ENCODE assay signal across 8 cellular contexts in the genomic region with DNA sequence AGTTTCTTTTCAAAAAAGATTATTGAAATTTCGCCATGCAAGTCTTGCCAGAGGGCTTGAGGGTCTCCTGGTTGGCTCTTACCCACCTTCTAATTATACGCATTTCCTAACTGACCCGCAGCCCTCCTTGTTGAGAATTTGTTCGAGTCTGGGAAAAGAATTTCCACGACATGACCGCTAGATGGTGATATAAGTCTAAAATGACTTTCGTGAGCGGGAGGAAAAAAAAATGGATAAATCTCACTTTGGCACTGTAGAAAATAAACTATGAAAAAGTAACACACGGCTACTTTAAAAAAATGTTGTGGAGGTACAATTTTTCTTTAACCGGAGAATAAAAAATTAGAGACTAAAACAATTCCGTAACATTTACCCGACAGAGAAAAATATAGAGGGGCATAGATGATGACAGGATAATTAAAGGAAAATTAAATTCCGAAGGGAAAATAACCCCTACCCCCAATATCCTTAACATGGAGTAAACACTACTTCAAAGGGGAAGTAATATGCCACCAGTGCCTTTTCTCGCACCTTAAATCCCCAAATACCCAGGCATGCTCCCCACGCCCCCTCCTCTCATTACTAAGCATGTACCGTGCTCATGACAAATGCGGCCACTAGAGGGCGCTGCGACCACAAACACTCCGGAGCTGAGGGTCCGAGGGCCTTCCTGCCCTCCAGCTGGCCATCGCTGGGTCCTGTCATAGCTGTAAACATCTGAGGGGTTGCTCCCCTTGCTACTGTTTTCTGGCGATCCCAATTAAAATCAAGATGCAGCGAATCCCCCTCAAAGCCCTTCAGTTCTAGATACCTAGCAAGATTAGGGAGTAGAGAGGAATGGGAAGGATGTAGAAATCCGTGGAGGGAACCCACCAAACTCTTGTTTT.
DNase-seq lines count a peak whose midpoint lies in the region; ATAC-seq, FAIRE-seq and TF ChIP-seq lines count a peak whose summit lies in the region.

No MANE protein-coding gene starts in this region.

- H3K9me3 ChIP-seq in Karpas-422 (ENCODE audit: low read length) (no peaks in the 10 kb centered on the region), Panc1 (ENCODE audit: control insufficient read depth, insufficient read depth, low read depth, low read length) (no peaks in the 10 kb centered on the region), K562 (replicated peaks; ENCODE audit: control insufficient read depth, insufficient read depth, low read depth, low read length) (no peaks in the 10 kb centered on the region), iPS-18a (ENCODE audit: control insufficient read depth, low read depth, low read length) (no peaks in the 10 kb centered on the region)

- WGBS in K562 (ENCODE audit: insufficient coverage, low coverage, missing lambda C conversion rate), result 2% methylated on average over 25 of the region's 25 CpGs

- no peak overlapping the region for H3K27ac ChIP-seq in Karpas-422 (ENCODE audit: low read length)
- H3K27ac ChIP-seq in Panc1 (ENCODE audit: low read length), result no peak overlapping the region
- no peak overlapping the region for H3K27ac ChIP-seq in K562 (ENCODE audit: extremely low read depth, low read depth, low read length)
- no peak overlapping the region for H3K27ac ChIP-seq in iPS-18a (ENCODE audit: low read length)

- POLR2A ChIA-PET in Panc1 (lab: Charles Lee), result no interaction called here
- POLR2A ChIA-PET in K562 (lab: Yijun Ruan, JAX), result interaction anchor here (0.6 to 0.7 kb wide), 3 partner anchors 17 to 32 kb away, joined by 3 to 5 read pairs (median 4); no protein-coding TSS in a partner anchor

- H3K9ac ChIP-seq in Karpas-422 (ENCODE audit: low read length), result no peak overlapping the region
- no peak overlapping the region for H3K9ac ChIP-seq in K562 (ENCODE audit: insufficient read depth in 1 of 2, low read depth in 2 of 2, low read length in 2 of 2)
- no peak overlapping the region for H3K9ac ChIP-seq in iPS-18a (ENCODE audit: low read length)

- DNase-seq in COR-L47 (lab: John Stamatoyannopoulos, UW), result peak; percentile 44
- peak; percentile 86 for DNase-seq in Karpas-422
- no peak for DNase-seq in Panc1 (ENCODE audit: low read depth, low spot score)
- peak; percentile 79 to 92 (median 86) for DNase-seq in K562 (ENCODE audit: extremely low read depth in 1 of 4, low spot score in 3 of 4)
- DNase-seq in stimulated activated CD4-positive, alpha-beta T cell treated with anti-CD3 and anti-CD28 coated beads, Interleukin-12 subunit alpha, Interleukin-12 subunit beta, amount 100 ng/mL, for 48 hours (ENCODE audit: low read depth in 2 of 3, low spot score in 1 of 3), result peak in 2 of 3 donors; percentile 2 to 31

- no peak for TF ChIP-seq POLR2A in K562 (conservative IDR thresholded peaks at IDR 0.05)

- no peak overlapping the region for H3K4me3 ChIP-seq in Karpas-422 (ENCODE audit: low read length)
- H3K4me3 ChIP-seq in Panc1 (ENCODE audit: low read depth in 2 of 2, low read length in 2 of 2), result no peak overlapping the region
- H3K4me3 ChIP-seq in K562, result no peak overlapping the region
- peak overlapping the region; percentile 57 for H3K4me3 ChIP-seq in iPS-18a (ENCODE audit: low read length)

- peak; percentile 57 to 65 for TF ChIP-seq RAD21 in K562 (CRISPR knock-in tag; conservative IDR thresholded peaks at IDR 0.05 in 1 of 2, IDR thresholded peaks at IDR 0.05 in 1 of 2)

- TF ChIP-seq EP300 in K562 (IDR thresholded peaks at IDR 0.05; ENCODE audit: low read length), result no peak

- H3K4me2 ChIP-seq in Karpas-422 (ENCODE audit: low read depth, low read length, poor library complexity, severe bottlenecking) (no peak overlapping the region), K562 (ENCODE audit: insufficient read depth, low read length) (peak overlapping the region; percentile 13; the same call in 1 of the 2 replicates)

- FAIRE-seq in K562 (lab: Jason Lieb, UNC), result peak; percentile 91

- H2AFZ ChIP-seq in Karpas-422 (ENCODE audit: low read length), result no peak overlapping the region
- no peak overlapping the region for H2AFZ ChIP-seq in K562 (ENCODE audit: low read depth, low read length)

- H4K20me1 ChIP-seq in Karpas-422 (ENCODE audit: insufficient read depth, low read depth, low read length), result no peaks in the 10 kb centered on the region
- H4K20me1 ChIP-seq in K562 (replicated peaks; ENCODE audit: control insufficient read depth, insufficient read depth, low read length), result no peaks in the 10 kb centered on the region

- in situ Hi-C loops in Panc1 (cut with HindIII; ENCODE audit: low pct_unique_long_range_greater_than_20kb, low sequenced_read_pairs), result no loop called here
- in situ Hi-C loops in K562 (cut with MboI), result loop anchor here (10.0 kb wide), 1 partner anchor 297 kb away; no protein-coding TSS in a partner anchor

- H3K27me3 ChIP-seq in Karpas-422 (ENCODE audit: low read length) (no peaks in the 10 kb centered on the region), Panc1 (ENCODE audit: control insufficient read depth, insufficient read depth, low read length) (peaks cover 15% of the 10 kb centered on the region), K562 (ENCODE audit: control insufficient read depth in 2 of 2, insufficient read depth in 2 of 2, low read length in 2 of 2) (peaks cover 2 to 30% of the 10 kb centered on the region in 2 experiments; a peak in 4 of 5 replicates), iPS-18a (ENCODE audit: control insufficient read depth, insufficient read depth, low read length) (no peaks in the 10 kb centered on the region)

- no peaks in the 10 kb centered on the region for H3K4me1 ChIP-seq in Karpas-422 (ENCODE audit: low read length)
- no peaks in the 10 kb centered on the region for H3K4me1 ChIP-seq in Panc1 (ENCODE audit: control insufficient read depth, insufficient read depth, low read length)
- no peaks in the 10 kb centered on the region for H3K4me1 ChIP-seq in K562 (replicated peaks in 1 of 2; ENCODE audit: control insufficient read depth in 2 of 2, insufficient read depth in 2 of 2, low read length in 2 of 2)
- no peaks in the 10 kb centered on the region for H3K4me1 ChIP-seq in iPS-18a (ENCODE audit: control insufficient read depth, low read depth, low read length)

- CTCF ChIA-PET in Panc1 (lab: Charles Lee), result interaction anchor here (0.5 to 0.6 kb wide), 2 partner anchors 9 to 29 kb away, joined by 4 to 6 read pairs; no protein-coding TSS in a partner anchor
- CTCF ChIA-PET in K562 (lab: Yijun Ruan, JAX; ENCODE audit: low intra/inter-chr PET ratio), result interaction anchor here (0.6 to 2.7 kb wide), 11 partner anchors 13 to 1712 kb away, joined by 3 to 22 read pairs (median 3); no protein-coding TSS in a partner anchor

- intact Hi-C loops in Panc1 (cut with micrococcal nuclease; ENCODE audit: unreplicated experiment), result loop anchor here (2.0 to 10.0 kb wide), 4 partner anchors 50 to 1050 kb away; no protein-coding TSS in a partner anchor
- intact Hi-C loops in K562 (cut with micrococcal nuclease), result loop anchor here (1.0 to 10.0 kb wide), 5 partner anchors 52 to 1407 kb away; no protein-coding TSS in a partner anchor

- TF ChIP-seq CTCF in Panc1 (IDR thresholded peaks at IDR 0.05), result peak; percentile 92
- TF ChIP-seq CTCF in K562 (IDR thresholded peaks at IDR 0.05 in 2 of 3, conservative IDR thresholded peaks at IDR 0.05 in 1 of 3; ENCODE audit: insufficient read depth in 2 of 3, low read depth in 1 of 3, low read length in 3 of 3), result peak; percentile 87 to 95 (median 88)

- H3K9me1 ChIP-seq in K562 (ENCODE audit: control insufficient read depth, insufficient read depth, low read length), result no peaks in the 10 kb centered on the region

- H3K79me2 ChIP-seq in Karpas-422 (ENCODE audit: low read length) (no peaks in the 10 kb centered on the region), K562 (ENCODE audit: control insufficient read depth, insufficient read depth, low read length) (no peaks in the 10 kb centered on the region)

- H3K36me3 ChIP-seq in Karpas-422 (ENCODE audit: insufficient read depth, low read length) (no peaks in the 10 kb centered on the region), Panc1 (ENCODE audit: control insufficient read depth, insufficient read depth, low read length) (no peaks in the 10 kb centered on the region), K562 (ENCODE audit: control insufficient read depth, insufficient read depth, low read length) (no peaks in the 10 kb centered on the region), iPS-18a (ENCODE audit: control insufficient read depth, low read depth, low read length) (no peaks in the 10 kb centered on the region)

- ATAC-seq in GM19455 (IDR thresholded peaks at IDR 0.05; ENCODE audit: unreplicated experiment) (peak; percentile 59), Panc1 (peak; percentile 84), K562 (peak; percentile 97), HG03108 (IDR thresholded peaks at IDR 0.05; ENCODE audit: unreplicated experiment) (no peak)

- H3K9me2 ChIP-seq in Karpas-422 (replicated peaks; ENCODE audit: insufficient read depth, low read length), result no peaks in the 10 kb centered on the region

- BruUV-seq in Panc1 (replicated peaks; lab: Mats Ljungman, UMichigan) (no TSS peak), K562 (replicated peaks; lab: Mats Ljungman, UMichigan) (no TSS peak)

TF ChIP-seq in K562, 482 proteins besides CTCF, POLR2A, EP300 and RAD21 (continues in another document):
- TF ChIP-seq MYC (IDR thresholded peaks at IDR 0.05; ENCODE audit: low read depth, low read length) (0 out of 2 replicates have a peak, but pooled peaks have one; percentile 34), MYC (CRISPR knock-in tag; IDR thresholded peaks at IDR 0.05; ENCODE audit: borderline replicate concordance, low read depth) (no peak), THRAP3 (IDR thresholded peaks at IDR 0.05; ENCODE audit: borderline replicate concordance) (0 out of 2 replicates have a peak, but pooled peaks have one; percentile 44), EZH2 (IDR thresholded peaks at IDR 0.05; ENCODE audit: borderline replicate concordance, low read depth, low read length) (no peak), SREBF2 (CRISPR knock-in tag; IDR thresholded peaks at IDR 0.05) (no peak), EWSR1 (IDR thresholded peaks at IDR 0.05; ENCODE audit: borderline replicate concordance, low read depth, partially characterized antibody) (no peak), GTF2E2 (tag; IDR thresholded peaks at IDR 0.05) (no peak)
- TF ChIP-seq, protein P1, sequence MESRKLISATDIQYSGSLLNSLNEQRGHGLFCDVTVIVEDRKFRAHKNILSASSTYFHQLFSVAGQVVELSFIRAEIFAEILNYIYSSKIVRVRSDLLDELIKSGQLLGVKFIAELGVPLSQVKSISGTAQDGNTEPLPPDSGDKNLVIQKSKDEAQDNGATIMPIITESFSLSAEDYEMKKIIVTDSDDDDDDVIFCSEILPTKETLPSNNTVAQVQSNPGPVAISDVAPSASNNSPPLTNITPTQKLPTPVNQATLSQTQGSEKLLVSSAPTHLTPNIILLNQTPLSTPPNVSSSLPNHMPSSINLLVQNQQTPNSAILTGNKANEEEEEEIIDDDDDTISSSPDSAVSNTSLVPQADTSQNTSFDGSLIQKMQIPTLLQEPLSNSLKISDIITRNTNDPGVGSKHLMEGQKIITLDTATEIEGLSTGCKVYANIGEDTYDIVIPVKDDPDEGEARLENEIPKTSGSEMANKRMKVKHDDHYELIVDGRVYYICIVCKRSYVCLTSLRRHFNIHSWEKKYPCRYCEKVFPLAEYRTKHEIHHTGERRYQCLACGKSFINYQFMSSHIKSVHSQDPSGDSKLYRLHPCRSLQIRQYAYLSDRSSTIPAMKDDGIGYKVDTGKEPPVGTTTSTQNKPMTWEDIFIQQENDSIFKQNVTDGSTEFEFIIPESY (CRISPR knock-in tag; IDR thresholded peaks at IDR 0.05), result no peak
